Comparison of ENCODE assay signal across 11 cellular contexts in the genomic region with DNA sequence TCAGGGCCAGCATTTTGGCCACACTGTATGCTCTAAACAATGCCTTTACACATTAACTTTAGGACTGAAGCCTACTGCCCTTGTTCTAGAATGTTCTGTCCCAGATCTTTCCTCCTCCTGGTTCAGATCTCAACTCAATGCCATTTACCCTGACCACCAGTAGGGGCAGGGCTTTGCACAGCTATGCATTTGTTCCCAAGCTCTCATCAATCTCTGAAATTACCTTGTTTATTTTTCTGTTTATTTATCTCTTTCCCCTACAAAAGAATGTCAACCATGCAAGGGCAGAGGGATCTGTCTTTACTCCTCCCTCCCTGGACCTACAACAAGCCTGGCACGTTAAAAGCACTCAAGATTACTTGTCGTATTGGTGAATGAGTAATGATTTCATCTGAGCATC.
DNase-seq lines count a peak whose midpoint lies in the region; TF ChIP-seq lines count a peak whose summit lies in the region.
"Had no signal": no experiment of that assay in that cellular context is flagged by ENCODE, and none has a peak within 500 bp of the region (broad histone marks: within the 10 kb centered on the region; RNA-seq: fewer than 3 reads in every experiment).

No MANE protein-coding gene starts in this region.

- no peak for TF ChIP-seq POLR2A in NB4 (IDR thresholded peaks at IDR 0.05; ENCODE audit: extremely low read depth, insufficient read length)

- POLR2A ChIA-PET in HEK293T (lab: Yijun Ruan, JAX): no interaction called here

- H3K9ac ChIP-seq in endodermal cell (ENCODE audit: extremely low read depth, low read length, poor library complexity, severe bottlenecking): no peak overlapping the region

- no peaks in the 10 kb centered on the region for H3K36me3 ChIP-seq in endodermal cell (ENCODE audit: control insufficient read depth, insufficient read depth, low read length)

- no peaks in the 10 kb centered on the region for H3K27me3 ChIP-seq in endodermal cell (ENCODE audit: control insufficient read depth, insufficient read depth, low read length, poor library complexity, severe bottlenecking)

- WGBS in endodermal cell (ENCODE audit: insufficient coverage in 1 of 2, insufficient read length in 1 of 2), 2 experiments: 87 to 92% methylated on average over 2 of the region's 2 CpGs

- H3K9me3 Mint-ChIP-seq in endodermal cell: no peaks in the 10 kb centered on the region
- H3K9me3 Mint-ChIP-seq in nephron: no peaks in the 10 kb centered on the region

- H3K27ac Mint-ChIP-seq in endodermal cell: no peak overlapping the region
- H3K27ac Mint-ChIP-seq in nephron: peak overlapping the region in 2 of 3 experiments; percentile 10 to 26

- H3K27ac ChIP-seq in endodermal cell (ENCODE audit: low read depth, low read length) (no peak overlapping the region), caudate nucleus (ENCODE audit: low read depth, low read length) (no peak overlapping the region)

- no peak overlapping the region for H3K4me3 Mint-ChIP-seq in endodermal cell
- H3K4me3 Mint-ChIP-seq in nephron: no peak overlapping the region

- TF ChIP-seq CTCF in NB4 (IDR thresholded peaks at IDR 0.05; ENCODE audit: low read depth, low read length) (peak; percentile 76), endodermal cell (conservative IDR thresholded peaks at IDR 0.05) (peak; percentile 75), nephron (IDR thresholded peaks at IDR 0.05; ENCODE audit: unreplicated experiment in 3 of 3) (peak; percentile 42 to 53 (median 48))

- H3K27me3 Mint-ChIP-seq in endodermal cell (ENCODE audit: insufficient read depth) (peaks cover 7% of the 10 kb centered on the region), nephron (ENCODE audit: low read depth) (no peaks in the 10 kb centered on the region)

- CTCF ChIA-PET in HEK293T (lab: Yijun Ruan, JAX): interaction anchor here (1.4 kb wide), 1 partner anchor 10 kb away, joined by 3 read pairs; no protein-coding TSS in a partner anchor

- H3K4me3 ChIP-seq in NB4 (ENCODE audit: low read depth, low read length) (no peak overlapping the region), endodermal cell (ENCODE audit: low read length) (no peak overlapping the region)

- H3K36me3 Mint-ChIP-seq in endodermal cell (ENCODE audit: low read depth) (no peaks in the 10 kb centered on the region), nephron (ENCODE audit: low read depth) (no peaks in the 10 kb centered on the region)

- peaks cover 9% of the 10 kb centered on the region for H3K4me1 ChIP-seq in endodermal cell (ENCODE audit: control insufficient read depth, insufficient read depth, low read length)

- H3K4me1 Mint-ChIP-seq in endodermal cell (peaks cover 33% of the 10 kb centered on the region), nephron (peaks cover 38% of the 10 kb centered on the region)

- DNase-seq in ELR (ENCODE audit: low read depth) (peak; percentile 37), NB4 (ENCODE audit: low read depth) (peak; percentile 24), endodermal cell (no peak), Ammon's horn (ENCODE audit: low spot score) (no peak), HEK293T (ENCODE audit: extremely low spot score) (no peak), SIG-M5 treated with dmso at 0.1 percent for 504 hours (lab: John Stamatoyannopoulos, UW; ENCODE audit: unreplicated experiment) (no peak), caudate nucleus (lab: John Stamatoyannopoulos, UW) (no peak)
- DNase-seq: EL, NCI-H1694 treated with DMSO at 0.1 percent for 48 hours, T-helper 1 cell had no signal

- H3K9me3 ChIP-seq in endodermal cell (ENCODE audit: control insufficient read depth, low read length): no peaks in the 10 kb centered on the region

TF ChIP-seq in HEK293T, 16 proteins besides CTCF, POLR2A, EP300 and RAD21:
- no peak for TF ChIP-seq ELF4 (IDR thresholded peaks at IDR 0.05)
- no peak for TF ChIP-seq SP1 (IDR thresholded peaks at IDR 0.05)
- no peak for TF ChIP-seq L3MBTL2 (conservative IDR thresholded peaks at IDR 0.05)
- no peak for TF ChIP-seq FOXM1 (IDR thresholded peaks at IDR 0.05; ENCODE audit: borderline replicate concordance)
- TF ChIP-seq NFRKB (IDR thresholded peaks at IDR 0.05): no peak
- TF ChIP-seq CTBP1 (IDR thresholded peaks at IDR 0.05; ENCODE audit: borderline replicate concordance): no peak
- no peak for TF ChIP-seq SUZ12 (IDR thresholded peaks at IDR 0.05)
- TF ChIP-seq ZNF384 (IDR thresholded peaks at IDR 0.05): no peak
- no peak for TF ChIP-seq TARDBP (IDR thresholded peaks at IDR 0.05)
- TF ChIP-seq, protein P1, sequence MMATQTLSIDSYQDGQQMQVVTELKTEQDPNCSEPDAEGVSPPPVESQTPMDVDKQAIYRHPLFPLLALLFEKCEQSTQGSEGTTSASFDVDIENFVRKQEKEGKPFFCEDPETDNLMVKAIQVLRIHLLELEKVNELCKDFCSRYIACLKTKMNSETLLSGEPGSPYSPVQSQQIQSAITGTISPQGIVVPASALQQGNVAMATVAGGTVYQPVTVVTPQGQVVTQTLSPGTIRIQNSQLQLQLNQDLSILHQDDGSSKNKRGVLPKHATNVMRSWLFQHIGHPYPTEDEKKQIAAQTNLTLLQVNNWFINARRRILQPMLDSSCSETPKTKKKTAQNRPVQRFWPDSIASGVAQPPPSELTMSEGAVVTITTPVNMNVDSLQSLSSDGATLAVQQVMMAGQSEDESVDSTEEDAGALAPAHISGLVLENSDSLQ (IDR thresholded peaks at IDR 0.05): no peak
- TF ChIP-seq HDGF (IDR thresholded peaks at IDR 0.05; ENCODE audit: borderline replicate concordance): no peak
- TF ChIP-seq ARNT (IDR thresholded peaks at IDR 0.05): no peak

Comparison
In these comparisons a context has a peak if more than half of its experiments do, and no peak if none do; other contexts are left out.
1. DNase-seq: peak in ELR (single experiment) and NB4 (single experiment); none in endodermal cell (single experiment), Ammon's horn (single experiment), HEK293T (single experiment), SIG-M5 treated with dmso at 0.1 percent for 504 hours (single experiment) and caudate nucleus (0 of 61).
2. Peak in every context shown above with its lines, with median percentiles within 50 percentile points of each other: CTCF ChIP-seq.